8 cellular contexts compared by ENCODE assay signal in the genomic region with DNA sequence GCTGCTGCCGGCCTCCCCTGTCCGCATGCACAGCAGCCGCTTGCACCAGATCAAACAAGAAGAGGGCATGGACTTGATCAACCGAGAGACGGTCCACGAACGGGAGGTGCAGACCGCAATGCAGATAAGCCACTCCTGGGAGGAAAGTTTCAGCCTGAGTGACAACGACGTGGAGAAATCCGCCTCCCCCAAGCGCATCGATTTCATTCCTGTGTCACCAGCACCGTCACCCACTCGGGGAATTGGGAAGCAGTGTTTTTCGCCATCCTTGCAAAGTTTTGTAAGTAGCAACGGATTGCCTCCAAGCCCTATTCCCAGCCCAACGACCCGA.
A peak's percentile ranks its signal among the peaks of the same experiment; 100 is the strongest.
DNase-seq lines count a peak whose midpoint lies in the region; ATAC-seq, FAIRE-seq and TF ChIP-seq lines count a peak whose summit lies in the region.

No MANE protein-coding gene starts in this region.

- H3K4me1 ChIP-seq in A549: peaks cover 8% of the 10 kb centered on the region; the same call in 2 of the 3 replicates
- H3K4me1 ChIP-seq in mucosa of descending colon (ENCODE audit: low read depth): peaks cover 36% of the 10 kb centered on the region

- CTCF ChIA-PET in A549 (lab: Yijun Ruan, JAX): interaction anchor here (1.2 kb wide), 1 partner anchor 207 kb away, joined by 3 read pairs; no protein-coding TSS in a partner anchor

- 3% methylated on average over 12 of the region's 19 CpGs for WGBS in A549 (ENCODE audit: missing lambda C conversion rate)

- FAIRE-seq in A549 (lab: Jason Lieb, UNC): no peak

- ATAC-seq in A549: peak in 1 of 2 experiments; percentile 7; a peak in 3 of 6 replicates
- ATAC-seq in mucosa of descending colon: no peak

- H3K27ac ChIP-seq in A549: peak overlapping the region; percentile 73 to 84
- peak overlapping the region; percentile 87 for H3K27ac ChIP-seq in HL-60 (replicated peaks)

- peak overlapping the region; percentile 99 for H3K4me2 ChIP-seq in A549

- no peak for TF ChIP-seq RAD21 in A549 (conservative IDR thresholded peaks at IDR 0.05 in 1 of 2, IDR thresholded peaks at IDR 0.05 in 1 of 2)

- no peaks in the 10 kb centered on the region for H3K9me3 ChIP-seq in A549
- H3K9me3 ChIP-seq in mucosa of descending colon: no peaks in the 10 kb centered on the region

- POLR2A ChIA-PET in A549 (lab: Yijun Ruan, JAX): interaction anchor here (0.9 kb wide), 2 partner anchors 10 to 28 kb away, joined by 3 to 5 read pairs; no protein-coding TSS in a partner anchor

- H3K27me3 ChIP-seq in HL-60 (ENCODE audit: insufficient read depth, poor library complexity, severe bottlenecking): no peaks in the 10 kb centered on the region

- TF ChIP-seq CTCF in A549 (IDR thresholded peaks at IDR 0.05): peak; percentile 6; the same call in 1 of the 3 replicates
- no peak for TF ChIP-seq CTCF in HL-60 (IDR thresholded peaks at IDR 0.05; ENCODE audit: insufficient read depth, low read length)
- TF ChIP-seq CTCF in cardiac fibroblast (IDR thresholded peaks at IDR 0.05; ENCODE audit: low read depth, low read length): no peak
- TF ChIP-seq CTCF in mucosa of descending colon (IDR thresholded peaks at IDR 0.05): no peak

- no peaks in the 10 kb centered on the region for H3K36me3 ChIP-seq in mucosa of descending colon (ENCODE audit: low read depth)

- no peak for TF ChIP-seq EP300 in A549 (IDR thresholded peaks at IDR 0.05)

- no peak for TF ChIP-seq POLR2A in A549 (IDR thresholded peaks at IDR 0.05; ENCODE audit: low read length)

- DNase-seq in A549 (ENCODE audit: low read depth in 1 of 2, low spot score in 1 of 2): no peak
- DNase-seq in HL-60 (ENCODE audit: low read depth in 1 of 2, low spot score in 1 of 2): no peak
- no peak for DNase-seq in cardiac fibroblast (ENCODE audit: low read depth in 2 of 2)
- DNase-seq in mucosa of descending colon: no peak
- DNase-seq in mesenteric fat pad (ENCODE audit: low spot score): no peak
- DNase-seq in activated CD8-positive, alpha-beta memory T cell treated with anti-CD3 and anti-CD28 coated beads, Interleukin-2, amount 50 U/mL, for 48 hours: no peak
- no peak for DNase-seq in AG20443 (ENCODE audit: low spot score)
- no peak for DNase-seq in retina

- H3K4me3 ChIP-seq in A549 (peak overlapping the region; percentile 54), HL-60 (replicated peaks; ENCODE audit: insufficient read depth, low read length) (peak overlapping the region; percentile 88), cardiac fibroblast (replicated peaks in 1 of 2; ENCODE audit: low read depth in 2 of 2, low read length in 2 of 2) (peak overlapping the region; percentile 79), mucosa of descending colon (peak overlapping the region; percentile 35)

- intact Hi-C loops in mucosa of descending colon (cut with DNase I, micrococcal nuclease): no loop called here

TF ChIP-seq in A549, 52 proteins besides CTCF, POLR2A, EP300 and RAD21:
- no peak for TF ChIP-seq EHF (CRISPR knock-in tag; IDR thresholded peaks at IDR 0.05)
- no peak for TF ChIP-seq NR3C1 (IDR thresholded peaks at IDR 0.05)
- no peak for TF ChIP-seq RNF2 (IDR thresholded peaks at IDR 0.05; ENCODE audit: borderline replicate concordance, low read depth)
- TF ChIP-seq, protein P1, sequence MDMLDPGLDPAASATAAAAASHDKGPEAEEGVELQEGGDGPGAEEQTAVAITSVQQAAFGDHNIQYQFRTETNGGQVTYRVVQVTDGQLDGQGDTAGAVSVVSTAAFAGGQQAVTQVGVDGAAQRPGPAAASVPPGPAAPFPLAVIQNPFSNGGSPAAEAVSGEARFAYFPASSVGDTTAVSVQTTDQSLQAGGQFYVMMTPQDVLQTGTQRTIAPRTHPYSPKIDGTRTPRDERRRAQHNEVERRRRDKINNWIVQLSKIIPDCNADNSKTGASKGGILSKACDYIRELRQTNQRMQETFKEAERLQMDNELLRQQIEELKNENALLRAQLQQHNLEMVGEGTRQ (IDR thresholded peaks at IDR 0.05): no peak
- TF ChIP-seq RCOR1 (IDR thresholded peaks at IDR 0.05; ENCODE audit: low read depth, low read length): no peak
- 0 out of 3 replicates have a peak, but pooled peaks have one; percentile 2 for TF ChIP-seq SMC3 (IDR thresholded peaks at IDR 0.05)
- no peak for TF ChIP-seq NFE2L2 (conservative IDR thresholded peaks at IDR 0.05; ENCODE audit: low read length)

Comparison
In these comparisons a context has a peak if more than half of its experiments do, and no peak if none do; other contexts are left out.
1. H3K4me3 ChIP-seq: peak in every context shown above with its lines; median percentile 88 in HL-60; 79 in cardiac fibroblast; 54 in A549; 35 in mucosa of descending colon.